Comparison of ENCODE assay signal across 21 cellular contexts in genomic region chr7:134616611-134617010, GRCh38. TPM values are rescaled to one million over a fixed set of nuclear protein-coding genes. Genes with fewer than 3 reads are reported as not detected.
A peak's percentile ranks its signal among the peaks of the same experiment; 100 is the strongest.
DNase-seq lines count a peak whose midpoint lies in the region; ATAC-seq, FAIRE-seq and TF ChIP-seq lines count a peak whose summit lies in the region.
"Had no signal": no experiment of that assay in that cellular context is flagged by ENCODE, and none has a peak within 500 bp of the region (broad histone marks: within the 10 kb centered on the region; RNA-seq: fewer than 3 reads in every experiment).

No MANE protein-coding gene starts in this region.

- DNase-seq in A549 (ENCODE audit: low read depth in 1 of 2, low spot score in 1 of 2) (no peak), K562 (ENCODE audit: extremely low read depth in 1 of 4, low spot score in 3 of 4) (no peak), nephron progenitor cell (no peak), GM03348 (ENCODE audit: low spot score) (no peak), KBM-7 (no peak), OCI-M2 (lab: John Stamatoyannopoulos, UW; ENCODE audit: unreplicated experiment) (no peak)
- DNase-seq: Caco-2; CD4-positive, CD25-positive, alpha-beta regulatory T cell; CD8-positive, alpha-beta T cell; DMS153; DND-41; H9 had no signal

- peaks cover 44% of the 10 kb centered on the region for H3K4me1 ChIP-seq in A549
- no peaks in the 10 kb centered on the region for H3K4me1 ChIP-seq in HEK293 (ENCODE audit: control insufficient read depth, insufficient read depth, low read length)
- no peaks in the 10 kb centered on the region for H3K4me1 ChIP-seq in K562 (replicated peaks in 1 of 2; ENCODE audit: control insufficient read depth in 2 of 2, insufficient read depth in 2 of 2, low read length in 2 of 2)
- H3K4me1 ChIP-seq: BLaER1, Caco-2 had no signal

- no peak overlapping the region for H3K9ac ChIP-seq in K562 (ENCODE audit: insufficient read depth in 1 of 2, low read depth in 2 of 2, low read length in 2 of 2)
- H3K9ac ChIP-seq: BLaER1 had no signal

- WGBS in A549 (ENCODE audit: missing lambda C conversion rate): 43% methylated on average over 2 of the region's 2 CpGs
- 0% methylated on average over 2 of the region's 2 CpGs for WGBS in K562 (ENCODE audit: insufficient coverage, low coverage, missing lambda C conversion rate)

- no peaks in the 10 kb centered on the region for H3K79me2 ChIP-seq in K562 (ENCODE audit: control insufficient read depth, insufficient read depth, low read length)

- H2AFZ ChIP-seq in K562 (ENCODE audit: low read depth, low read length): no peak overlapping the region
- H2AFZ ChIP-seq: GM23338 had no signal

- no peaks in the 10 kb centered on the region for H4K20me1 ChIP-seq in K562 (replicated peaks; ENCODE audit: control insufficient read depth, insufficient read depth, low read length)
- H4K20me1 ChIP-seq: BLaER1 had no signal

- in situ Hi-C loops in K562 (cut with MboI): no loop called here
- in situ Hi-C loops in KBM-7 (cut with MboI; ENCODE audit: low pct_unique_long_range_greater_than_20kb, low sequenced_read_pairs): no loop called here

- peaks cover 45% of the 10 kb centered on the region for H3K27me3 Mint-ChIP-seq in nephron progenitor cell (ENCODE audit: low read depth, poor library complexity)

- H3K36me3 ChIP-seq in HEK293 (ENCODE audit: control insufficient read depth in 2 of 2, insufficient read depth in 1 of 2, low read length in 2 of 2) (no peaks in the 10 kb centered on the region), K562 (ENCODE audit: control insufficient read depth, insufficient read depth, low read length) (no peaks in the 10 kb centered on the region)
- H3K36me3 ChIP-seq: BLaER1 had no signal

- no peak overlapping the region for H3K4me3 Mint-ChIP-seq in nephron progenitor cell
- H3K4me3 Mint-ChIP-seq: B cell; CD4-positive, CD25-positive, alpha-beta regulatory T cell; CD8-positive, alpha-beta T cell; GM23338; H9 had no signal

- no peaks in the 10 kb centered on the region for H3K9me1 ChIP-seq in K562 (ENCODE audit: control insufficient read depth, insufficient read depth, low read length)

- CTCF ChIA-PET in A549 (lab: Yijun Ruan, JAX) (interaction anchor here (1.1 to 2.9 kb wide), 7 partner anchors 10 to 196 kb away, joined by 3 to 16 read pairs (median 5); no protein-coding TSS in a partner anchor), HEK293 (lab: Yijun Ruan, JAX) (interaction anchor here (1.4 kb wide), 1 partner anchor 8 kb away, joined by 3 read pairs; no protein-coding TSS in a partner anchor), K562 (lab: Yijun Ruan, JAX; ENCODE audit: low intra/inter-chr PET ratio) (no interaction called here)

- intact Hi-C loops in K562 (cut with micrococcal nuclease): no loop called here

- no peak for FAIRE-seq in A549 (lab: Jason Lieb, UNC)
- no peak for FAIRE-seq in K562 (lab: Jason Lieb, UNC)
- FAIRE-seq: G401.6, GM12878, GM19239 had no signal

- H3K27me3 ChIP-seq in K562 (ENCODE audit: control insufficient read depth in 2 of 2, insufficient read depth in 2 of 2, low read length in 2 of 2): peaks cover 0 to 3% of the 10 kb centered on the region in 2 experiments; a peak in 1 of 5 replicates
- H3K27me3 ChIP-seq: BLaER1 had no signal

- no peak for TF ChIP-seq RAD21 in A549 (conservative IDR thresholded peaks at IDR 0.05 in 1 of 2, IDR thresholded peaks at IDR 0.05 in 1 of 2)
- no peak for TF ChIP-seq RAD21 in K562 (CRISPR knock-in tag; conservative IDR thresholded peaks at IDR 0.05 in 1 of 2, IDR thresholded peaks at IDR 0.05 in 1 of 2)

- TF ChIP-seq EP300 in A549 (IDR thresholded peaks at IDR 0.05) (no peak), K562 (IDR thresholded peaks at IDR 0.05; ENCODE audit: low read length) (no peak)

- TF ChIP-seq POLR2A in A549 (IDR thresholded peaks at IDR 0.05; ENCODE audit: low read length): no peak
- no peak for TF ChIP-seq POLR2A in K562 (conservative IDR thresholded peaks at IDR 0.05)

- BruUV-seq in K562 (replicated peaks; lab: Mats Ljungman, UMichigan): no TSS peak

- H3K9me3 ChIP-seq in A549: 0 out of 3 replicates have a peak, but pooled peaks cover 6% of the 10 kb centered on the region
- no peaks in the 10 kb centered on the region for H3K9me3 ChIP-seq in HEK293 (ENCODE audit: control insufficient read depth, insufficient read depth, low read depth, low read length)
- H3K9me3 ChIP-seq in K562 (replicated peaks; ENCODE audit: control insufficient read depth, insufficient read depth, low read depth, low read length): no peaks in the 10 kb centered on the region
- H3K9me3 ChIP-seq: Caco-2 had no signal

- POLR2A ChIA-PET in A549 (lab: Yijun Ruan, JAX) (no interaction called here), HEK293 (lab: Yijun Ruan, JAX) (no interaction called here), K562 (lab: Yijun Ruan, JAX) (interaction anchor here (1.1 kb wide), 1 partner anchor 16 kb away, joined by 4 read pairs; no protein-coding TSS in a partner anchor)

- no peaks in the 10 kb centered on the region for H3K9me3 Mint-ChIP-seq in nephron progenitor cell
- H3K9me3 Mint-ChIP-seq: CD8-positive, alpha-beta T cell; GM23338; H9 had no signal

- H3K4me1 Mint-ChIP-seq in nephron progenitor cell: no peaks in the 10 kb centered on the region
- H3K4me1 Mint-ChIP-seq: B cell; CD4-positive, CD25-positive, alpha-beta regulatory T cell; GM23338; H9 had no signal

- H3K4me3 ChIP-seq in A549: no peak overlapping the region
- no peak overlapping the region for H3K4me3 ChIP-seq in HEK293 (ENCODE audit: low read depth, low read length)
- H3K4me3 ChIP-seq in K562: no peak overlapping the region
- H3K4me3 ChIP-seq: BLaER1, GM12878, GM23338 had no signal

- TF ChIP-seq CTCF in A549 (IDR thresholded peaks at IDR 0.05) (no peak), HEK293 (tag by site-specific recombination; IDR thresholded peaks at IDR 0.05) (no peak), K562 (IDR thresholded peaks at IDR 0.05 in 2 of 3, conservative IDR thresholded peaks at IDR 0.05 in 1 of 3; ENCODE audit: insufficient read depth in 2 of 3, low read depth in 1 of 3, low read length in 3 of 3) (no peak), nephron progenitor cell (IDR thresholded peaks at IDR 0.05) (no peak)

- ATAC-seq in A549 (no peak), K562 (no peak)
- ATAC-seq: CD8-positive, alpha-beta T cell; GM12878; GM23338; HCT116 had no signal

- H3K27ac Mint-ChIP-seq in nephron progenitor cell: peak overlapping the region; percentile 56
- H3K27ac Mint-ChIP-seq: B cell; CD4-positive, CD25-positive, alpha-beta regulatory T cell; CD8-positive, alpha-beta T cell; GM23338; H9 had no signal

- H3K4me2 ChIP-seq in A549: no peak overlapping the region
- H3K4me2 ChIP-seq in K562 (ENCODE audit: insufficient read depth, low read length): no peak overlapping the region
- H3K4me2 ChIP-seq: BLaER1, GM23338 had no signal

- H3K36me3 Mint-ChIP-seq in nephron progenitor cell (ENCODE audit: low read depth): no peaks in the 10 kb centered on the region
- H3K36me3 Mint-ChIP-seq: CD4-positive, CD25-positive, alpha-beta regulatory T cell; CD8-positive, alpha-beta T cell had no signal

- H3K27ac ChIP-seq in A549 (peak overlapping the region in 1 of 2 experiments; percentile 44; a peak in 1 of 6 replicates), HEK293 (ENCODE audit: extremely low read depth, low read depth, low read length) (no peak overlapping the region), K562 (ENCODE audit: extremely low read depth, low read depth, low read length) (no peak overlapping the region)
- H3K27ac ChIP-seq: BLaER1, C4-2B had no signal

TF ChIP-seq in HEK293, 187 proteins besides CTCF, POLR2A, EP300 and RAD21:
- TF ChIP-seq ZNF140 (tag by site-specific recombination; IDR thresholded peaks at IDR 0.05): no peak
- peak; percentile 64 for TF ChIP-seq ZNF133 (tag by site-specific recombination; IDR thresholded peaks at IDR 0.05)

TF ChIP-seq in K562, 482 proteins besides CTCF, POLR2A, EP300 and RAD21:
- peak; percentile 72 for TF ChIP-seq ZNF316 (IDR thresholded peaks at IDR 0.05)
- TF ChIP-seq C11orf30 (IDR thresholded peaks at IDR 0.05; ENCODE audit: low read depth): peak; percentile 56; the same call in 1 of the 2 replicates
- TF ChIP-seq MAFG (tag; conservative IDR thresholded peaks at IDR 0.05): peak; percentile 64
- TF ChIP-seq ARHGAP35 (IDR thresholded peaks at IDR 0.05; ENCODE audit: partially characterized antibody): no peak

RNA-seq across cellular contexts. Expression of gene BPGM, which starts 30.0 kb away (rescaled TPM):
- polyA plus RNA-seq in A549 (2011; rRNA removed) (21.2 and 28.3 TPM in 2 replicates), A549 (2017; fragmentation: RNase III; extraction: RNeasy Plus Mini Kit Qiagen cat#74134 plus additional on column Dnase treatment) (16.3 to 19.4 TPM (median 18.7 TPM) in 3 replicates), K562 (2011; rRNA removed) (18.0 and 24.1 TPM in 2 replicates), K562 (2014; fragmentation: Illumina TruSeq; extraction: Trizol) (23.3 and 25.3 TPM in 2 replicates), K562 (2014; fragmentation: Nextera tagmentation; extraction: Ambion mirVana) (10 to 100 TPM; 33.0 to 46.1 TPM), K562 (2014; rRNA removed) (17.0 and 20.3 TPM in 2 replicates)
- 9.4 and 10.4 TPM in 2 replicates for polyA plus RNA-seq in A549 (2012; cell fraction: cytosol; rRNA removed)
- 1.8 and 3.2 TPM in 2 replicates for polyA plus RNA-seq in A549 (2012; cell fraction: nucleus; rRNA removed)
- polyA minus RNA-seq in A549 (2011; rRNA and poly(A)+ RNA removed): 6.0 and 7.3 TPM in 2 replicates
- total RNA-seq in K562 (2011; cell fraction: chromatin; rRNA removed; ENCODE audit: low replicate concordance): 11.3 and 14.7 TPM in 2 replicates
- 5.7 and 7.1 TPM in 2 replicates for total RNA-seq in K562 (2011; cell fraction: nucleolus; rRNA removed)
- total RNA-seq in K562 (2011; cell fraction: nucleoplasm; rRNA removed): 7.7 and 8.3 TPM in 2 replicates
- total RNA-seq in K562 (2014; rRNA removed) (16.2 and 17.1 TPM in 2 replicates), K562 (2014; rRNA removed; fragmentation: Illumina TruSeq; extraction: Trizol) (21.2 and 22.3 TPM in 2 replicates), K562 (2015; rRNA removed; fragmentation: Illumina TruSeq; extraction: Trizol) (16.3 and 17.7 TPM in 2 replicates), K562 (2021) (14.1 and 15.7 TPM in 2 replicates)
- 6.4 and 13.1 TPM in 2 replicates for polyA plus RNA-seq in K562 (2011; cell fraction: cytosol; rRNA removed)
- polyA plus RNA-seq in K562 (2011; cell fraction: nucleus; rRNA removed): 3.6 and 6.0 TPM in 2 replicates
- 12.3 and 13.9 TPM in 2 replicates for polyA plus RNA-seq in K562 (2012)
- polyA minus RNA-seq in K562 (2011; rRNA and poly(A)+ RNA removed): 18.3 and 19.4 TPM in 2 replicates
- polyA minus RNA-seq in K562 (2011; cell fraction: cytosol; rRNA and poly(A)+ RNA removed): 3.6 and 6.2 TPM in 2 replicates
- 4.3 and 6.8 TPM in 2 replicates for polyA minus RNA-seq in K562 (2011; cell fraction: nucleus; rRNA and poly(A)+ RNA removed)
